Comparison of ENCODE assay signal across 9 cellular contexts in genomic region chr22:38267086-38267485, GRCh38. TPM values are rescaled to one million over a fixed set of nuclear protein-coding genes. Genes with fewer than 3 reads are reported as not detected.
DNase-seq lines count a peak whose midpoint lies in the region; FAIRE-seq and TF ChIP-seq lines count a peak whose summit lies in the region.
"Had no signal": no experiment of that assay in that cellular context is flagged by ENCODE, and none has a peak within 500 bp of the region (broad histone marks: within the 10 kb centered on the region; RNA-seq: fewer than 3 reads in every experiment).

No MANE protein-coding gene starts in this region.

- H3K36me3 ChIP-seq in kidney (ENCODE audit: control insufficient read depth in 1 of 2, insufficient read depth in 2 of 2, low read length in 2 of 2) (no peaks in the 10 kb centered on the region), thyroid gland (no peaks in the 10 kb centered on the region)

- H3K9me3 Mint-ChIP-seq in activated naive CD4-positive, alpha-beta T cell treated with anti-CD3 and anti-CD28 coated beads, Interleukin-2, amount 10 ng/mL, durations not matched to agents 7 days and 5 days = no peaks in the 10 kb centered on the region

- peak; percentile 24 to 79 (median 55) for DNase-seq in T-helper 1 cell
- DNase-seq in activated naive CD4-positive, alpha-beta T cell treated with anti-CD3 and anti-CD28 coated beads, Interleukin-2, amount 10 ng/mL, durations not matched to agents 7 days and 5 days = peak; percentile 81
- no peak for DNase-seq in kidney
- peak in 1 of 2 donors; percentile 22 for DNase-seq in thyroid gland
- DNase-seq in iPS-NIHi7 (ENCODE audit: extremely low spot score) = no peak
- no peak for DNase-seq in GM10266 (ENCODE audit: extremely low spot score)
- DNase-seq in cortex of kidney (lab: John Stamatoyannopoulos, UW) = no peak
- DNase-seq: MG63, WERI-Rb-1 had no signal

- H3K9me3 ChIP-seq in kidney (ENCODE audit: control insufficient read depth in 1 of 2, low read length in 2 of 2) (no peaks in the 10 kb centered on the region), thyroid gland (no peaks in the 10 kb centered on the region)
- H3K9me3 ChIP-seq: MG63 had no signal

- H3K4me1 Mint-ChIP-seq in activated naive CD4-positive, alpha-beta T cell treated with anti-CD3 and anti-CD28 coated beads, Interleukin-2, amount 10 ng/mL, durations not matched to agents 7 days and 5 days = peaks cover 66% of the 10 kb centered on the region

- peak overlapping the region; percentile 44 to 47 for H3K27ac ChIP-seq in kidney (ENCODE audit: low read depth in 2 of 2, low read length in 2 of 2)
- H3K27ac ChIP-seq in thyroid gland = peak overlapping the region; percentile 73 to 83 (median 76)
- H3K27ac ChIP-seq: WERI-Rb-1 had no signal

- no peaks in the 10 kb centered on the region for H3K27me3 ChIP-seq in thyroid gland
- H3K27me3 ChIP-seq: MG63 had no signal

- FAIRE-seq in kidney (lab: Jason Lieb, UNC) = no peak

- H3K9ac ChIP-seq in kidney (ENCODE audit: low read length in 2 of 2) = no peak overlapping the region

- peak overlapping the region; percentile 78 for H3K27ac Mint-ChIP-seq in activated naive CD4-positive, alpha-beta T cell treated with anti-CD3 and anti-CD28 coated beads, Interleukin-2, amount 10 ng/mL, durations not matched to agents 7 days and 5 days

- intact Hi-C loops in kidney (cut with DNase I) = no loop called here
- intact Hi-C loops in thyroid gland (cut with DNase I) = loop anchor here (10.0 kb wide), 1 partner anchor 82 kb away; the partner anchor contains the start of gene PLA2G6

- TF ChIP-seq CTCF in kidney (IDR thresholded peaks at IDR 0.05; ENCODE audit: borderline replicate concordance, extremely low read depth, insufficient read depth) = no peak
- TF ChIP-seq CTCF in thyroid gland (IDR thresholded peaks at IDR 0.05) = no peak
- TF ChIP-seq CTCF in GM10266 (IDR thresholded peaks at IDR 0.05; ENCODE audit: control insufficient read depth, insufficient read depth, low read depth, missing control alignments) = no peak

- no peaks in the 10 kb centered on the region for H3K27me3 Mint-ChIP-seq in activated naive CD4-positive, alpha-beta T cell treated with anti-CD3 and anti-CD28 coated beads, Interleukin-2, amount 10 ng/mL, durations not matched to agents 7 days and 5 days

- H3K36me3 Mint-ChIP-seq in activated naive CD4-positive, alpha-beta T cell treated with anti-CD3 and anti-CD28 coated beads, Interleukin-2, amount 10 ng/mL, durations not matched to agents 7 days and 5 days = peaks cover 37% of the 10 kb centered on the region

- CTCF ChIA-PET in activated naive CD4-positive, alpha-beta T cell treated with anti-CD3 and anti-CD28 coated beads, Interleukin-2, amount 10 ng/mL, durations not matched to agents 7 days and 5 days (lab: Charles Lee) = interaction anchor here (0.5 to 1.2 kb wide), 2 partner anchors 215 to 246 kb away, joined by 3 to 4 read pairs; no protein-coding TSS in a partner anchor

- peaks cover 21 to 24% of the 10 kb centered on the region in 2 donors for H3K4me1 ChIP-seq in kidney (ENCODE audit: control insufficient read depth in 1 of 2, insufficient read depth in 1 of 2, low read depth in 1 of 2, low read length in 2 of 2)
- H3K4me1 ChIP-seq in thyroid gland = peaks cover 68 to 90% of the 10 kb centered on the region in 2 donors

- H3K4me3 ChIP-seq in kidney (ENCODE audit: low read length in 2 of 2) (no peak overlapping the region), thyroid gland (replicated peaks in 1 of 3) (no peak overlapping the region)
- H3K4me3 ChIP-seq: MG63 had no signal

- peak overlapping the region; percentile 62 for H3K4me3 Mint-ChIP-seq in activated naive CD4-positive, alpha-beta T cell treated with anti-CD3 and anti-CD28 coated beads, Interleukin-2, amount 10 ng/mL, durations not matched to agents 7 days and 5 days

- TF ChIP-seq POLR2A in thyroid gland (IDR thresholded peaks at IDR 0.05) = no peak

- 59 to 64% methylated on average over 4 of the region's 4 CpGs for WGBS in thyroid gland, 2 donors

RNA-seq across cellular contexts. Expression of gene TMEM184B, which starts 5.7 kb away (rescaled TPM):
- total RNA-seq in kidney (54.1 TPM), thyroid gland (10 to 100 TPM; 42.9 to 92.2 (median 74.5) TPM)
- 22.9 TPM for polyA plus RNA-seq in kidney (ENCODE audit: insufficient read depth, low read depth, low replicate concordance)

RNA-seq across cellular contexts. Expression of gene CSNK1E, which starts 50.1 kb away (rescaled TPM):
- total RNA-seq in kidney = 101 TPM
- 33.6 TPM for polyA plus RNA-seq in kidney (ENCODE audit: insufficient read depth, low read depth, low replicate concordance)
- total RNA-seq in thyroid gland = 10 to 100 TPM; 53.2 to 98.4 (median 69.5) TPM

Comparison
In these comparisons a context has a peak if more than half of its experiments do, and no peak if none do; other contexts are left out.
1. DNase-seq: peak in T-helper 1 cell (5 of 5) and activated naive CD4-positive, alpha-beta T cell treated with anti-CD3 and anti-CD28 coated beads, Interleukin-2, amount 10 ng/mL, durations not matched to agents 7 days and 5 days (single experiment); none in kidney (single experiment), iPS-NIHi7 (single experiment), GM10266 (single experiment) and cortex of kidney (single experiment).